ENCODE assay signal across 2 cellular contexts in genomic region chr3:30805695-30806094, GRCh38.
A peak's percentile ranks its signal among the peaks of the same experiment; 100 is the strongest.
TF ChIP-seq lines count a peak whose summit lies in the region.

No MANE protein-coding gene starts in this region.

TF ChIP-seq in HepG2, 621 proteins besides CTCF, POLR2A, EP300 and RAD21:
- TF ChIP-seq TFE3 (CRISPR knock-in tag; IDR thresholded peaks at IDR 0.05) (no peak), USF2 (IDR thresholded peaks at IDR 0.05; ENCODE audit: low read depth, low read length) (0 out of 2 replicates have a peak, but pooled peaks have one; percentile 45), USF2 (CRISPR knock-in tag; IDR thresholded peaks at IDR 0.05; ENCODE audit: borderline replicate concordance) (no peak), ZKSCAN5 (CRISPR knock-in tag; IDR thresholded peaks at IDR 0.05) (no peak), ZNF775 (CRISPR knock-in tag; IDR thresholded peaks at IDR 0.05; ENCODE audit: borderline replicate concordance) (no peak), HDAC2 (CRISPR knock-in tag; IDR thresholded peaks at IDR 0.05) (no peak), ZSCAN29 (CRISPR knock-in tag; conservative IDR thresholded peaks at IDR 0.05) (no peak), MATR3 (CRISPR knock-in tag; IDR thresholded peaks at IDR 0.05) (no peak), ZNF329 (CRISPR knock-in tag; IDR thresholded peaks at IDR 0.05; ENCODE audit: low read depth) (no peak), ETS1 (CRISPR knock-in tag; IDR thresholded peaks at IDR 0.05) (no peak), RAD51 (IDR thresholded peaks at IDR 0.05; ENCODE audit: borderline replicate concordance) (peak; percentile 64)

TF ChIP-seq in K562, 482 proteins besides CTCF, POLR2A, EP300 and RAD21 (continued from another document):
- TF ChIP-seq USF1 (CRISPR knock-in tag; IDR thresholded peaks at IDR 0.05) = no peak
